9 cellular contexts compared by ENCODE assay signal in genomic region chr15:66765478-66766281, GRCh38.
DNase-seq lines count a peak whose midpoint lies in the region; ATAC-seq and TF ChIP-seq lines count a peak whose summit lies in the region.
"Had no signal": no experiment of that assay in that cellular context is flagged by ENCODE, and none has a peak within 500 bp of the region (broad histone marks: within the 10 kb centered on the region; RNA-seq: fewer than 3 reads in every experiment).

No MANE protein-coding gene starts in this region.

- ATAC-seq in activated naive CD8-positive, alpha-beta T cell treated with anti-CD3 and anti-CD28 coated beads, Interleukin-2, amount 50 U/mL, for 24 hours = no peak
- ATAC-seq in GM18519 (IDR thresholded peaks at IDR 0.05; ENCODE audit: low FRiP score, unreplicated experiment) = no peak
- ATAC-seq in GM21515 (IDR thresholded peaks at IDR 0.05; ENCODE audit: unreplicated experiment) = no peak

- H3K27me3 ChIP-seq in mesenchymal stem cell (ENCODE audit: control insufficient read depth in 1 of 2, insufficient read depth in 1 of 2, low read length in 2 of 2) = no peaks in the 10 kb centered on the region

- peak overlapping the region; percentile 77 for H4K91ac ChIP-seq in mesenchymal stem cell (ENCODE audit: low read length)

- peak; percentile 98 for TF ChIP-seq EP300 in Ishikawa (IDR thresholded peaks at IDR 0.05; ENCODE audit: borderline replicate concordance)

- peaks cover 0 to 27% of the 10 kb centered on the region in 2 experiments for H3K36me3 ChIP-seq in mesenchymal stem cell (ENCODE audit: control insufficient read depth in 1 of 2, insufficient read depth in 2 of 2, low read depth in 1 of 2, low read length in 2 of 2)

- peak overlapping the region in 1 of 2 experiments; percentile 43 for H3K4ac ChIP-seq in mesenchymal stem cell (ENCODE audit: low read depth in 1 of 2, low read length in 2 of 2)

- no peak overlapping the region for H4K8ac ChIP-seq in mesenchymal stem cell (ENCODE audit: low read length)

- peaks cover 41% of the 10 kb centered on the region for H3K4me1 ChIP-seq in mesenchymal stem cell (ENCODE audit: control insufficient read depth, insufficient read depth, low read depth, low read length)

- no peak overlapping the region for H3K9ac ChIP-seq in mesenchymal stem cell (ENCODE audit: low read length)

- peak overlapping the region; percentile 92 for H2AK5ac ChIP-seq in mesenchymal stem cell (ENCODE audit: low read length, severe bottlenecking)

- H3K4me2 ChIP-seq in mesenchymal stem cell (ENCODE audit: low read length, poor library complexity, severe bottlenecking) = peak overlapping the region; percentile 37

- no peak overlapping the region for H3K27ac Mint-ChIP-seq in activated naive CD8-positive, alpha-beta T cell treated with anti-CD3 and anti-CD28 coated beads, Interleukin-2, amount 50 U/mL, for 24 hours
- H3K27ac Mint-ChIP-seq: CD4-positive, CD25-positive, alpha-beta regulatory T cell had no signal

- no peak for TF ChIP-seq RAD21 in Ishikawa (IDR thresholded peaks at IDR 0.05; ENCODE audit: low read depth)

- peak overlapping the region; percentile 85 to 87 for H3K18ac ChIP-seq in mesenchymal stem cell (ENCODE audit: low read depth in 1 of 2, low read length in 2 of 2)

- peaks cover 38% of the 10 kb centered on the region for H3K27me3 Mint-ChIP-seq in activated naive CD8-positive, alpha-beta T cell treated with anti-CD3 and anti-CD28 coated beads, Interleukin-2, amount 50 U/mL, for 24 hours

- H2BK120ac ChIP-seq in mesenchymal stem cell (ENCODE audit: low read depth, low read length) = peak overlapping the region; percentile 29

- WGBS in mesenchymal stem cell = 40% methylated on average over 13 of the region's 13 CpGs

- H3K79me1 ChIP-seq in mesenchymal stem cell (replicated peaks; ENCODE audit: low read length, poor library complexity, severe bottlenecking) = peaks cover 5% of the 10 kb centered on the region

- H3K14ac ChIP-seq in mesenchymal stem cell (ENCODE audit: low read length in 2 of 2) = no peak overlapping the region

- no peaks in the 10 kb centered on the region for H3K4me1 Mint-ChIP-seq in activated naive CD8-positive, alpha-beta T cell treated with anti-CD3 and anti-CD28 coated beads, Interleukin-2, amount 50 U/mL, for 24 hours

- H3K27ac ChIP-seq in mesenchymal stem cell (ENCODE audit: low read length, poor library complexity, severe bottlenecking) = peak overlapping the region; percentile 75

- no peak overlapping the region for H3K4me3 Mint-ChIP-seq in activated naive CD8-positive, alpha-beta T cell treated with anti-CD3 and anti-CD28 coated beads, Interleukin-2, amount 50 U/mL, for 24 hours
- H3K4me3 Mint-ChIP-seq: CD4-positive, CD25-positive, alpha-beta regulatory T cell had no signal

- H2AFZ ChIP-seq in mesenchymal stem cell (ENCODE audit: low read depth, low read length) = no peak overlapping the region

- no peaks in the 10 kb centered on the region for H3K9me3 ChIP-seq in mesenchymal stem cell (ENCODE audit: control insufficient read depth, low read length)

- H3K9me3 Mint-ChIP-seq in activated naive CD8-positive, alpha-beta T cell treated with anti-CD3 and anti-CD28 coated beads, Interleukin-2, amount 50 U/mL, for 24 hours = no peaks in the 10 kb centered on the region

- peak overlapping the region; percentile 82 for H2BK15ac ChIP-seq in mesenchymal stem cell (ENCODE audit: low read depth, poor library complexity, severe bottlenecking)

- H3K4me3 ChIP-seq in mesenchymal stem cell (ENCODE audit: insufficient read depth in 1 of 2, low read depth in 1 of 2, low read length in 2 of 2) = no peak overlapping the region

- H3K36me3 Mint-ChIP-seq in activated naive CD8-positive, alpha-beta T cell treated with anti-CD3 and anti-CD28 coated beads, Interleukin-2, amount 50 U/mL, for 24 hours (ENCODE audit: low read depth) = no peaks in the 10 kb centered on the region
- H3K36me3 Mint-ChIP-seq: CD4-positive, CD25-positive, alpha-beta regulatory T cell had no signal

- peak overlapping the region; percentile 16 to 69 for H2BK12ac ChIP-seq in mesenchymal stem cell (ENCODE audit: low read length in 2 of 2)

- no peak overlapping the region for H2BK5ac ChIP-seq in mesenchymal stem cell (ENCODE audit: low read depth, low read length, poor library complexity, severe bottlenecking)

- H3K23ac ChIP-seq in mesenchymal stem cell (ENCODE audit: low read length in 2 of 2) = no peak overlapping the region

- DNase-seq in SIG-M5 treated with dmso at 0.1 percent for 504 hours (lab: John Stamatoyannopoulos, UW; ENCODE audit: unreplicated experiment) (peak; percentile 22), SIG-M5 (lab: John Stamatoyannopoulos, UW) (no peak), mesenchymal stem cell (peak; percentile 68), superior temporal gyrus (ENCODE audit: extremely low spot score) (no peak)
- peak; percentile 3 for DNase-seq in activated naive CD8-positive, alpha-beta T cell treated with anti-CD3 and anti-CD28 coated beads, Interleukin-2, amount 50 U/mL, for 24 hours
- DNase-seq: CD4-positive, CD25-positive, alpha-beta regulatory T cell had no signal

TF ChIP-seq in Ishikawa, 13 proteins besides CTCF, POLR2A, EP300 and RAD21:
- TF ChIP-seq NFIC (IDR thresholded peaks at IDR 0.05) = peak; percentile 100
- TF ChIP-seq FOXM1 (IDR thresholded peaks at IDR 0.05; ENCODE audit: borderline replicate concordance, low read depth) = peak; percentile 95
- TF ChIP-seq TEAD4 (IDR thresholded peaks at IDR 0.05) = peak; percentile 98
- peak; percentile 59 for TF ChIP-seq YY1 (IDR thresholded peaks at IDR 0.05; ENCODE audit: low read depth)
- TF ChIP-seq MAX (IDR thresholded peaks at IDR 0.05) = peak; percentile 92
- TF ChIP-seq CEBPB (IDR thresholded peaks at IDR 0.05) = no peak
- TF ChIP-seq ZBTB7A (IDR thresholded peaks at IDR 0.05; ENCODE audit: low read depth) = peak; percentile 43; the same call in 1 of the 2 replicates
- TF ChIP-seq REST (IDR thresholded peaks at IDR 0.05; ENCODE audit: low read depth) = no peak
- TF ChIP-seq TCF12 (IDR thresholded peaks at IDR 0.05; ENCODE audit: low read depth) = peak; percentile 99
- TF ChIP-seq TAF1 (IDR thresholded peaks at IDR 0.05; ENCODE audit: low read depth) = no peak
- TF ChIP-seq, protein P1, sequence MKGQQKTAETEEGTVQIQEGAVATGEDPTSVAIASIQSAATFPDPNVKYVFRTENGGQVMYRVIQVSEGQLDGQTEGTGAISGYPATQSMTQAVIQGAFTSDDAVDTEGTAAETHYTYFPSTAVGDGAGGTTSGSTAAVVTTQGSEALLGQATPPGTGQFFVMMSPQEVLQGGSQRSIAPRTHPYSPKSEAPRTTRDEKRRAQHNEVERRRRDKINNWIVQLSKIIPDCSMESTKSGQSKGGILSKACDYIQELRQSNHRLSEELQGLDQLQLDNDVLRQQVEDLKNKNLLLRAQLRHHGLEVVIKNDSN (IDR thresholded peaks at IDR 0.05) = peak; percentile 32; the same call in 1 of the 2 replicates
TF ChIP-seq in Ishikawa: peak in this region for 8.

Comparison
In these comparisons a context has a peak if more than half of its experiments do, and no peak if none do; other contexts are left out.
1. DNase-seq: peak in SIG-M5 treated with dmso at 0.1 percent for 504 hours (single experiment), activated naive CD8-positive, alpha-beta T cell treated with anti-CD3 and anti-CD28 coated beads, Interleukin-2, amount 50 U/mL, for 24 hours (single experiment) and mesenchymal stem cell (single experiment); none in SIG-M5 (single experiment) and superior temporal gyrus (single experiment).